1 cellular context compared by ENCODE assay signal in the genomic region with DNA sequence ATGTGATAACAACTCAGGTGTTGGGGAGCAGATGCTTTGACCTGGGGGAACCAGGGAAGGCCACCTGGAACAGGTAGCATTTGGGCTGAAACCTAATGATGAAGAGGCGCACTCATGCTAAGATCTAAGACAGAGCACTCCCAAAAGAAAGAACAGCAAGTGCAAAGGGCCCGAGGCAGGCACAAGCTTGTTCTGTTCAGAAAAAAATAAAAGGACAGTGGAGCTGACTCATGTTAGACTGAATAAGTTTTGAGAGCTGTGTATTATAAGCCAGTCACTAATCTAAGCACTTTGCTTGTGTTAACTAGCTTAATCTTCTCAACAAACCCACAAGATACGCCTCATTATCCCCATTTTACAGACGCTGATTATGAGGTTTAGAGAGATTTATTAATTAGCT.
TF ChIP-seq lines count a peak whose summit lies in the region.

No MANE protein-coding gene starts in this region.

TF ChIP-seq in K562, 482 proteins besides CTCF, POLR2A, EP300 and RAD21 (continued from another document):
- TF ChIP-seq NR2C2 (CRISPR knock-in tag; IDR thresholded peaks at IDR 0.05) (no peak), NR2C2 (tag; IDR thresholded peaks at IDR 0.05) (no peak), NR4A1 (CRISPR knock-in tag; IDR thresholded peaks at IDR 0.05) (no peak), NR4A1 (tag; IDR thresholded peaks at IDR 0.05) (no peak)
